In the genomic region with DNA sequence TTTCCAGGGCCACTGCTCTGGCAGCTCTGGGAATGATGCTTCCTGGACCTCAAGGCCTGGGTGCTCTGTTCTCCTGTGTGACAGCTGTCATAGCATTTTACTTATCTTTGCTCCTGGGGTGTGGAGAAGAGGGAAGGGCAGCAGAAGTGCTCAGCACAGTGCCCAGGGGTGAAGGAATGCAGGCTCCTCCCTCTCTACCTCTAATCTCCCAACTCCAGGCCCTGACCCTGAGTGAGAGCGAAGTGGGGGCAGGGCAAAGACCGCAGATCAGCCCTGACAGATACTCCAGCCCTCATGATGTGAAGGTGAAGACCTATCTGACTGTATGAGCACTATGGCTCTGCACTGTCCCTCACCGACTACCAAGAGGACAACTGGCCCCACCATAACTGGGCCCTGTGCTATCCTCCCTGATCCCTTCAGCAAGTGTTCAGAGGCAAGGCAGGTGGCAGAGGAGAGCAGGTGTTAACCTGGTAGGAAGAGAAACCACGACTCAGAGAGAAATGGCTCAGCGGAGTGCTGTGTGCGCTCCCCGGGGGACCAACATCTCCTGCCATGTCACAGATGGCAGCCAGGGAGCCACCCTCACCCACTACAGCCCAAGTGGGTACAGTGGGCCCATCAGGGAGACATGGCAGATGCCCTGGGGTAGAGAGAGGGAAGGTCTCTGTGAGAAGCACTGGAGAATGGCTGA, we compare ENCODE assay signal across 1 cellular context.
TF ChIP-seq lines count a peak whose summit lies in the region.

No MANE protein-coding gene starts in this region.

TF ChIP-seq in HepG2, 621 proteins besides CTCF, POLR2A, EP300 and RAD21 (continues in another document):
- TF ChIP-seq, protein P1, sequence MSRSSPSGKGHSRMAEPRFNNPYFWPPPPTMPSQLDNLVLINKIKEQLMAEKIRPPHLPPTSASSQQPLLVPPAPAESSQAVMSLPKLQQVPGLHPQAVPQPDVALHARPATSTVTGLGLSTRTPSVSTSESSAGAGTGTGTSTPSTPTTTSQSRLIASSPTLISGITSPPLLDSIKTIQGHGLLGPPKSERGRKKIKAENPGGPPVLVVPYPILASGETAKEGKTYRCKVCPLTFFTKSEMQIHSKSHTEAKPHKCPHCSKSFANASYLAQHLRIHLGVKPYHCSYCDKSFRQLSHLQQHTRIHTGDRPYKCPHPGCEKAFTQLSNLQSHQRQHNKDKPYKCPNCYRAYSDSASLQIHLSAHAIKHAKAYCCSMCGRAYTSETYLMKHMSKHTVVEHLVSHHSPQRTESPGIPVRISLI (CRISPR knock-in tag; IDR thresholded peaks at IDR 0.05; ENCODE audit: borderline replicate concordance), result no peak
- TF ChIP-seq REPIN1 (CRISPR knock-in tag; IDR thresholded peaks at IDR 0.05; ENCODE audit: borderline replicate concordance, low read depth), result 0 out of 2 replicates have a peak, but pooled peaks have one; percentile 62
- TF ChIP-seq HNF4A (CRISPR knock-in tag; IDR thresholded peaks at IDR 0.05), result peak; percentile 61
- TF ChIP-seq PAX8 (CRISPR knock-in tag; IDR thresholded peaks at IDR 0.05; ENCODE audit: borderline replicate concordance), result no peak
- TF ChIP-seq, protein P2, sequence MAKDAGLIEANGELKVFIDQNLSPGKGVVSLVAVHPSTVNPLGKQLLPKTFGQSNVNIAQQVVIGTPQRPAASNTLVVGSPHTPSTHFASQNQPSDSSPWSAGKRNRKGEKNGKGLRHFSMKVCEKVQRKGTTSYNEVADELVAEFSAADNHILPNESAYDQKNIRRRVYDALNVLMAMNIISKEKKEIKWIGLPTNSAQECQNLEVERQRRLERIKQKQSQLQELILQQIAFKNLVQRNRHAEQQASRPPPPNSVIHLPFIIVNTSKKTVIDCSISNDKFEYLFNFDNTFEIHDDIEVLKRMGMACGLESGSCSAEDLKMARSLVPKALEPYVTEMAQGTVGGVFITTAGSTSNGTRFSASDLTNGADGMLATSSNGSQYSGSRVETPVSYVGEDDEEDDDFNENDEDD (CRISPR knock-in tag; IDR thresholded peaks at IDR 0.05; ENCODE audit: borderline replicate concordance), result peak; percentile 44; the same call in 1 of the 2 replicates
- TF ChIP-seq, protein P3, sequence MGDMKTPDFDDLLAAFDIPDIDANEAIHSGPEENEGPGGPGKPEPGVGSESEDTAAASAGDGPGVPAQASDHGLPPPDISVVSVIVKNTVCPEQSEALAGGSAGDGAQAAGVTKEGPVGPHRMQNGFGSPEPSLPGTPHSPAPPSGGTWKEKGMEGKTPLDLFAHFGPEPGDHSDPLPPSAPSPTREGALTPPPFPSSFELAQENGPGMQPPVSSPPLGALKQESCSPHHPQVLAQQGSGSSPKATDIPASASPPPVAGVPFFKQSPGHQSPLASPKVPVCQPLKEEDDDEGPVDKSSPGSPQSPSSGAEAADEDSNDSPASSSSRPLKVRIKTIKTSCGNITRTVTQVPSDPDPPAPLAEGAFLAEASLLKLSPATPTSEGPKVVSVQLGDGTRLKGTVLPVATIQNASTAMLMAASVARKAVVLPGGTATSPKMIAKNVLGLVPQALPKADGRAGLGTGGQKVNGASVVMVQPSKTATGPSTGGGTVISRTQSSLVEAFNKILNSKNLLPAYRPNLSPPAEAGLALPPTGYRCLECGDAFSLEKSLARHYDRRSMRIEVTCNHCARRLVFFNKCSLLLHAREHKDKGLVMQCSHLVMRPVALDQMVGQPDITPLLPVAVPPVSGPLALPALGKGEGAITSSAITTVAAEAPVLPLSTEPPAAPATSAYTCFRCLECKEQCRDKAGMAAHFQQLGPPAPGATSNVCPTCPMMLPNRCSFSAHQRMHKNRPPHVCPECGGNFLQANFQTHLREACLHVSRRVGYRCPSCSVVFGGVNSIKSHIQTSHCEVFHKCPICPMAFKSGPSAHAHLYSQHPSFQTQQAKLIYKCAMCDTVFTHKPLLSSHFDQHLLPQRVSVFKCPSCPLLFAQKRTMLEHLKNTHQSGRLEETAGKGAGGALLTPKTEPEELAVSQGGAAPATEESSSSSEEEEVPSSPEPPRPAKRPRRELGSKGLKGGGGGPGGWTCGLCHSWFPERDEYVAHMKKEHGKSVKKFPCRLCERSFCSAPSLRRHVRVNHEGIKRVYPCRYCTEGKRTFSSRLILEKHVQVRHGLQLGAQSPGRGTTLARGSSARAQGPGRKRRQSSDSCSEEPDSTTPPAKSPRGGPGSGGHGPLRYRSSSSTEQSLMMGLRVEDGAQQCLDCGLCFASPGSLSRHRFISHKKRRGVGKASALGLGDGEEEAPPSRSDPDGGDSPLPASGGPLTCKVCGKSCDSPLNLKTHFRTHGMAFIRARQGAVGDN (CRISPR knock-in tag; IDR thresholded peaks at IDR 0.05), result peak; percentile 76
- TF ChIP-seq, protein P4, sequence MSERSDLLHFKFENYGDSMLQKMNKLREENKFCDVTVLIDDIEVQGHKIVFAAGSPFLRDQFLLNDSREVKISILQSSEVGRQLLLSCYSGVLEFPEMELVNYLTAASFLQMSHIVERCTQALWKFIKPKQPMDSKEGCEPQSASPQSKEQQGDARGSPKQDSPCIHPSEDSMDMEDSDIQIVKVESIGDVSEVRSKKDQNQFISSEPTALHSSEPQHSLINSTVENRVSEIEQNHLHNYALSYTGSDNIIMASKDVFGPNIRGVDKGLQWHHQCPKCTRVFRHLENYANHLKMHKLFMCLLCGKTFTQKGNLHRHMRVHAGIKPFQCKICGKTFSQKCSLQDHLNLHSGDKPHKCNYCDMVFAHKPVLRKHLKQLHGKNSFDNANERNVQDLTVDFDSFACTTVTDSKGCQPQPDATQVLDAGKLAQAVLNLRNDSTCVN (CRISPR knock-in tag; IDR thresholded peaks at IDR 0.05; ENCODE audit: borderline replicate concordance), result no peak
- TF ChIP-seq NONO (IDR thresholded peaks at IDR 0.05), result no peak
- peak; percentile 42; the same call in 1 of the 2 replicates for TF ChIP-seq NONO (CRISPR knock-in tag; conservative IDR thresholded peaks at IDR 0.05)
- TF ChIP-seq ZNF619 (CRISPR knock-in tag; IDR thresholded peaks at IDR 0.05), result peak; percentile 22; the same call in 1 of the 2 replicates
- TF ChIP-seq, protein P5, sequence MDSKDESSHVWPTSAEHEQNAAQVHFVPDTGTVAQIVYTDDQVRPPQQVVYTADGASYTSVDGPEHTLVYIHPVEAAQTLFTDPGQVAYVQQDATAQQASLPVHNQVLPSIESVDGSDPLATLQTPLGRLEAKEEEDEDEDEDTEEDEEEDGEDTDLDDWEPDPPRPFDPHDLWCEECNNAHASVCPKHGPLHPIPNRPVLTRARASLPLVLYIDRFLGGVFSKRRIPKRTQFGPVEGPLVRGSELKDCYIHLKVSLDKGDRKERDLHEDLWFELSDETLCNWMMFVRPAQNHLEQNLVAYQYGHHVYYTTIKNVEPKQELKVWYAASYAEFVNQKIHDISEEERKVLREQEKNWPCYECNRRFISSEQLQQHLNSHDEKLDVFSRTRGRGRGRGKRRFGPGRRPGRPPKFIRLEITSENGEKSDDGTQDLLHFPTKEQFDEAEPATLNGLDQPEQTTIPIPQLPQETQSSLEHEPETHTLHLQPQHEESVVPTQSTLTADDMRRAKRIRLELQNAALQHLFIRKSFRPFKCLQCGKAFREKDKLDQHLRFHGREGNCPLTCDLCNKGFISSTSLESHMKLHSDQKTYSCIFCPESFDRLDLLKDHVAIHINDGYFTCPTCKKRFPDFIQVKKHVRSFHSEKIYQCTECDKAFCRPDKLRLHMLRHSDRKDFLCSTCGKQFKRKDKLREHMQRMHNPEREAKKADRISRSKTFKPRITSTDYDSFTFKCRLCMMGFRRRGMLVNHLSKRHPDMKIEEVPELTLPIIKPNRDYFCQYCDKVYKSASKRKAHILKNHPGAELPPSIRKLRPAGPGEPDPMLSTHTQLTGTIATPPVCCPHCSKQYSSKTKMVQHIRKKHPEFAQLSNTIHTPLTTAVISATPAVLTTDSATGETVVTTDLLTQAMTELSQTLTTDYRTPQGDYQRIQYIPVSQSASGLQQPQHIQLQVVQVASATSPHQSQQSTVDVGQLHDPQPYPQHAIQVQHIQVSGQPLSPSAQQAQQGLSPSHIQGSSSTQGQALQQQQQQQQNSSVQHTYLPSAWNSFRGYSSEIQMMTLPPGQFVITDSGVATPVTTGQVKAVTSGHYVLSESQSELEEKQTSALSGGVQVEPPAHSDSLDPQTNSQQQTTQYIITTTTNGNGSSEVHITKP (CRISPR knock-in tag; IDR thresholded peaks at IDR 0.05; ENCODE audit: low read depth), result no peak
- 0 out of 2 replicates have a peak, but pooled peaks have one; percentile 38 for TF ChIP-seq MXD4 (CRISPR knock-in tag; IDR thresholded peaks at IDR 0.05)
- TF ChIP-seq MTA1 (CRISPR knock-in tag; IDR thresholded peaks at IDR 0.05; ENCODE audit: borderline replicate concordance), result peak; percentile 45; the same call in 1 of the 2 replicates
- no peak for TF ChIP-seq ZNF546 (CRISPR knock-in tag; conservative IDR thresholded peaks at IDR 0.05)
- no peak for TF ChIP-seq NFATC3 (CRISPR knock-in tag; IDR thresholded peaks at IDR 0.05)
- no peak for TF ChIP-seq FOXA3 (CRISPR knock-in tag; IDR thresholded peaks at IDR 0.05)
- TF ChIP-seq IRF2 (CRISPR knock-in tag; IDR thresholded peaks at IDR 0.05), result no peak
- TF ChIP-seq ARID5B (CRISPR knock-in tag; IDR thresholded peaks at IDR 0.05), result peak; percentile 51
- TF ChIP-seq STAT6 (CRISPR knock-in tag; IDR thresholded peaks at IDR 0.05; ENCODE audit: borderline replicate concordance), result no peak
- TF ChIP-seq, protein P6, sequence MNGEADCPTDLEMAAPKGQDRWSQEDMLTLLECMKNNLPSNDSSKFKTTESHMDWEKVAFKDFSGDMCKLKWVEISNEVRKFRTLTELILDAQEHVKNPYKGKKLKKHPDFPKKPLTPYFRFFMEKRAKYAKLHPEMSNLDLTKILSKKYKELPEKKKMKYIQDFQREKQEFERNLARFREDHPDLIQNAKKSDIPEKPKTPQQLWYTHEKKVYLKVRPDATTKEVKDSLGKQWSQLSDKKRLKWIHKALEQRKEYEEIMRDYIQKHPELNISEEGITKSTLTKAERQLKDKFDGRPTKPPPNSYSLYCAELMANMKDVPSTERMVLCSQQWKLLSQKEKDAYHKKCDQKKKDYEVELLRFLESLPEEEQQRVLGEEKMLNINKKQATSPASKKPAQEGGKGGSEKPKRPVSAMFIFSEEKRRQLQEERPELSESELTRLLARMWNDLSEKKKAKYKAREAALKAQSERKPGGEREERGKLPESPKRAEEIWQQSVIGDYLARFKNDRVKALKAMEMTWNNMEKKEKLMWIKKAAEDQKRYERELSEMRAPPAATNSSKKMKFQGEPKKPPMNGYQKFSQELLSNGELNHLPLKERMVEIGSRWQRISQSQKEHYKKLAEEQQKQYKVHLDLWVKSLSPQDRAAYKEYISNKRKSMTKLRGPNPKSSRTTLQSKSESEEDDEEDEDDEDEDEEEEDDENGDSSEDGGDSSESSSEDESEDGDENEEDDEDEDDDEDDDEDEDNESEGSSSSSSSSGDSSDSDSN (CRISPR knock-in tag; IDR thresholded peaks at IDR 0.05), result 0 out of 2 replicates have a peak, but pooled peaks have one; percentile 40
- no peak for TF ChIP-seq ZNF766 (CRISPR knock-in tag; IDR thresholded peaks at IDR 0.05; ENCODE audit: borderline replicate concordance)
- TF ChIP-seq, protein P7, sequence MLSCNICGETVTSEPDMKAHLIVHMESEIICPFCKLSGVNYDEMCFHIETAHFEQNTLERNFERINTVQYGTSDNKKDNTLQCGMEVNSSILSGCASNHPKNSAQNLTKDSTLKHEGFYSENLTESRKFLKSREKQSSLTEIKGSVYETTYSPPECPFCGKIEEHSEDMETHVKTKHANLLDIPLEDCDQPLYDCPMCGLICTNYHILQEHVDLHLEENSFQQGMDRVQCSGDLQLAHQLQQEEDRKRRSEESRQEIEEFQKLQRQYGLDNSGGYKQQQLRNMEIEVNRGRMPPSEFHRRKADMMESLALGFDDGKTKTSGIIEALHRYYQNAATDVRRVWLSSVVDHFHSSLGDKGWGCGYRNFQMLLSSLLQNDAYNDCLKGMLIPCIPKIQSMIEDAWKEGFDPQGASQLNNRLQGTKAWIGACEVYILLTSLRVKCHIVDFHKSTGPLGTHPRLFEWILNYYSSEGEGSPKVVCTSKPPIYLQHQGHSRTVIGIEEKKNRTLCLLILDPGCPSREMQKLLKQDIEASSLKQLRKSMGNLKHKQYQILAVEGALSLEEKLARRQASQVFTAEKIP (CRISPR knock-in tag; IDR thresholded peaks at IDR 0.05; ENCODE audit: borderline replicate concordance), result no peak
- peak; percentile 36; the same call in 1 of the 2 replicates for TF ChIP-seq HOXA3 (CRISPR knock-in tag; IDR thresholded peaks at IDR 0.05)
